ENCODE assay signal across 19 cellular contexts in the genomic region with DNA sequence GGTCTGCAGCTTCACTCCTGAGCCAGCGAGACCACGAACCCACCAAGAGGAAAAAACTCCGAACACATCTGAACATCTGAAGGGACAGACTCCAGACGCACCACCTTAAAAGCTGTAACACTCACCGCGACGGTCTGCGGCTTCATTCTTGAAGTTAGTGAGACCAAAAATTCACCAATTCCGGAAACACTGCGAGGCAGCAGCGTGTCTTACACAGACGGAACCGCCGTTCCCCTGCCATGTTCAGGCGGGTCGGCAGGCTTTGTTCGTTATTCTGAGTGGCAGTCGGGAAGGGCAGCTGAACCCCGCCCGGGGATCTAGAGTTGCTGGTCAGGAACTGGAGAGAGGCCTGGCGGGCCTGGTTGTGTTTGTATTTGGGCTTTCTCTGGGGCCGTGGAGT.
"Had no signal": no experiment of that assay in that cellular context is flagged by ENCODE, and none has a peak within 500 bp of the region (broad histone marks: within the 10 kb centered on the region; RNA-seq: fewer than 3 reads in every experiment).

No MANE protein-coding gene starts in this region.

- FAIRE-seq: frontal cortex, islet of Langerhans had no signal

- H3K79me2 ChIP-seq: parathyroid adenoma had no signal

- H3K9ac ChIP-seq: parathyroid adenoma had no signal

- H3K36me3 ChIP-seq: colonic mucosa, heart left ventricle, right lobe of liver, tibial nerve, upper lobe of right lung had no signal

- H2AFZ ChIP-seq: parathyroid adenoma had no signal

- H3K4me3 ChIP-seq: colonic mucosa, heart left ventricle, mucosa of descending colon, psoas muscle, right lobe of liver, tibial nerve, upper lobe of right lung had no signal

- H3K27ac ChIP-seq: colonic mucosa, heart left ventricle, parathyroid adenoma, psoas muscle, right lobe of liver, tibial nerve, upper lobe of right lung had no signal

- H3K27me3 ChIP-seq: colonic mucosa, heart left ventricle, right lobe of liver, tibial nerve, upper lobe of right lung had no signal

- DNase-seq: colonic mucosa; effector CD4-positive, alpha-beta T cell; heart left ventricle; hippocampal formation; kidney glomerular epithelial cell; mammary epithelial cell; mucosa of descending colon; naive thymus-derived CD8-positive, alpha-beta T cell; psoas muscle; retina; right lobe of liver; stimulated activated CD4-positive, alpha-beta T cell treated with anti-CD3 and anti-CD28 coated beads, Interleukin-4, amount 100 ng/mL, for 1 hour; stimulated activated CD8-positive, alpha-beta memory T cell treated with anti-CD3 and anti-CD28 coated beads, Interleukin-4, amount 100 ng/mL, for 48 hours; upper lobe of right lung had no signal

- H3K4me1 ChIP-seq: colonic mucosa, parathyroid adenoma, psoas muscle, right lobe of liver, tibial nerve, upper lobe of right lung had no signal

- ATAC-seq: heart left ventricle; mucosa of descending colon; naive thymus-derived CD8-positive, alpha-beta T cell; psoas muscle; right lobe of liver; stimulated activated effector memory CD8-positive, alpha-beta T cell treated with anti-CD3 and anti-CD28 coated beads, Interleukin-12 subunit alpha, Interleukin-12 subunit beta, amount 100 ng/mL, for 72 hours; upper lobe of right lung had no signal

- H3K9me3 ChIP-seq: colonic mucosa, heart left ventricle, mucosa of descending colon, psoas muscle, right lobe of liver, tibial nerve, upper lobe of right lung had no signal
